Comparison of ENCODE assay signal across 9 cellular contexts in the genomic region with DNA sequence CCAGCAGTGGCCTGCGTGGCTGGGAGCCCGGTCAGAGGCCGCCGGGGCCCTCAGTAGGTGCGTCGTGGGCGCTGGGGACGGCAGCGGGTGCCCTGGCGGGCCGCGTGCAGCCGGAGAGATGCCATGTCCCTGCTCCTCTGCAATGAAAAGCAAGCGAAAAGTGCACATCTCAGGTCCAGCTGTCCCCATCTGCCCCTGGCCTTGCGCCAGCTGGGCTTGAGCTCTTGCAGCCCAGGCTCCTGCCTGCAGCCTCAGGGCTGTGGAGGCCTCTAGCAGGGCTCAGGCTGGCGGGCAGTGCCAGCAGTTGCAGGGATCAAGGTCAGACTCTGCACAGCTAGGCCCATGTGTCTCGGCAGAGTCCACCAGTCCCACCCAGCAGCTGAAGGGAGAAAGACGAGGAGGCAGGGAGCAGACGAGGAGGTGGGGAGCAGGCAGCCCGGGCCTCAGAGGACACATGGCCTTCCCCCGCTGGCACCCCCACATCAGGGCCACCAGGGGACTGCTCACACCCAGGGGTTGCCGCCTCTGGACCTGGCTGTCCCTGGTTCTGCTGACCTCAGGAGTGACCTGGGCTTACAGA. TPM values are rescaled to one million over a fixed set of nuclear protein-coding genes. Genes with fewer than 3 reads are reported as not detected.
DNase-seq lines count a peak whose midpoint lies in the region; ATAC-seq and TF ChIP-seq lines count a peak whose summit lies in the region.
"Had no signal": no experiment of that assay in that cellular context is flagged by ENCODE, and none has a peak within 500 bp of the region (broad histone marks: within the 10 kb centered on the region; RNA-seq: fewer than 3 reads in every experiment).

No MANE protein-coding gene starts in this region.

- no peaks in the 10 kb centered on the region for H3K9me3 Mint-ChIP-seq in immature natural killer cell

- 84% methylated on average over 6 of the region's 22 CpGs for WGBS in SK-N-SH (ENCODE audit: low lambda C conversion rate)
- 69 to 83% (median 73%) methylated on average over 21 to 22 of the region's 22 CpGs for WGBS in stomach, 5 donors

- H3K4me3 ChIP-seq in SK-N-SH (ENCODE audit: low read depth in 2 of 2, low read length in 1 of 2), result no peak overlapping the region
- H3K4me3 ChIP-seq in WERI-Rb-1 (ENCODE audit: low read depth, low read length), result no peak overlapping the region
- no peak overlapping the region for H3K4me3 ChIP-seq in stomach

- peaks cover 55% of the 10 kb centered on the region for H3F3A ChIP-seq in SK-N-SH (replicated peaks; ENCODE audit: insufficient read depth)

- peaks cover 14 to 73% (median 70%) of the 10 kb centered on the region in 3 donors for H3K27me3 Mint-ChIP-seq in immature natural killer cell (ENCODE audit: low read depth in 3 of 3)

- H4K20me1 ChIP-seq in SK-N-SH (ENCODE audit: insufficient read depth), result peaks cover 82% of the 10 kb centered on the region

- ATAC-seq in SK-N-SH treated with all-trans-retinoic acid at 6 μM for 48 hours, result no peak

- H3K36me3 Mint-ChIP-seq in immature natural killer cell, result peaks cover 14 to 17% (median 16%) of the 10 kb centered on the region in 3 donors

- H2AFZ ChIP-seq in SK-N-SH (ENCODE audit: low read depth), result no peak overlapping the region

- H3K27me3 ChIP-seq in SK-N-SH (ENCODE audit: insufficient read depth) (no peaks in the 10 kb centered on the region), WERI-Rb-1 (ENCODE audit: insufficient read depth, low read depth, severe bottlenecking) (no peaks in the 10 kb centered on the region), stomach (no peaks in the 10 kb centered on the region)

- no peak overlapping the region for H3K4me2 ChIP-seq in SK-N-SH

- CTCF ChIA-PET in SK-N-SH (lab: Yijun Ruan, JAX), result interaction anchor here (0.9 to 10.9 kb wide), 6 partner anchors 11 to 210 kb away, joined by 3 to 153 read pairs (median 4); no protein-coding TSS in a partner anchor

- POLR2A ChIA-PET in SK-N-SH (lab: Yijun Ruan, JAX), result interaction anchor here (0.6 kb wide), 1 partner anchor 14 kb away, joined by 3 read pairs; no protein-coding TSS in a partner anchor

- TF ChIP-seq EP300 in SK-N-SH (IDR thresholded peaks at IDR 0.05; ENCODE audit: borderline replicate concordance in 1 of 2, low read depth in 1 of 2, low read length in 1 of 2), result no peak
- no peak for TF ChIP-seq EP300 in stomach (IDR thresholded peaks at IDR 0.05)

- H3K27ac ChIP-seq in SK-N-SH (ENCODE audit: low read depth in 2 of 2, low read length in 1 of 2) (peak overlapping the region; percentile 69 to 82; a peak in 3 of 4 replicates), WERI-Rb-1 (peak overlapping the region; percentile 30; the same call in 1 of the 2 replicates), stomach (peak overlapping the region; percentile 58 to 86 (median 77))

- H3K27ac Mint-ChIP-seq in immature natural killer cell, result peak overlapping the region; percentile 65 to 90 (median 81)

- no peak for TF ChIP-seq POLR2A in stomach (IDR thresholded peaks at IDR 0.05)

- DNase-seq in SK-N-SH, result no peak
- DNase-seq in WERI-Rb-1, result no peak
- no peak for DNase-seq in immature natural killer cell
- DNase-seq in stomach, result no peak
- DNase-seq in NCI-H345 (lab: John Stamatoyannopoulos, UW), result no peak
- DNase-seq in NCI-H1436 treated with DMSO at 0.1 percent for 48 hours (lab: John Stamatoyannopoulos, UW), result no peak
- DNase-seq in KG1 (lab: John Stamatoyannopoulos, UW), result no peak
- DNase-seq: T1000 had no signal

- intact Hi-C loops in stomach (cut with DNase I; ENCODE audit: low total_unique reads), result no loop called here

- H3K9ac ChIP-seq in SK-N-SH, result no peak overlapping the region

- no peaks in the 10 kb centered on the region for H3K9me2 ChIP-seq in SK-N-SH

- H3K4me1 ChIP-seq in SK-N-SH (ENCODE audit: control insufficient read depth in 1 of 2, insufficient read depth in 2 of 2, low read depth in 1 of 2, low read length in 1 of 2) (peaks cover 29 to 58% of the 10 kb centered on the region in 2 experiments; a peak in 3 of 4 replicates), stomach (peaks cover 78 to 100% (median 90%) of the 10 kb centered on the region in 4 donors)

- H3K36me3 ChIP-seq in SK-N-SH (replicated peaks in 1 of 2; ENCODE audit: control insufficient read depth in 1 of 2, insufficient read depth in 2 of 2, low read length in 1 of 2) (peaks cover 33 to 71% of the 10 kb centered on the region in 2 experiments), WERI-Rb-1 (peaks cover 63% of the 10 kb centered on the region), stomach (peaks cover 31 to 81% (median 52%) of the 10 kb centered on the region in 4 donors)

- peaks cover 48 to 64% of the 10 kb centered on the region in 2 donors for H3K4me1 Mint-ChIP-seq in immature natural killer cell

- TF ChIP-seq CTCF in SK-N-SH (IDR thresholded peaks at IDR 0.05), result no peak
- TF ChIP-seq CTCF in WERI-Rb-1 (IDR thresholded peaks at IDR 0.05; ENCODE audit: low read depth, low read length), result no peak
- no peak for TF ChIP-seq CTCF in stomach (IDR thresholded peaks at IDR 0.05)

- H3K9me3 ChIP-seq in SK-N-SH, result no peaks in the 10 kb centered on the region
- H3K9me3 ChIP-seq in WERI-Rb-1 (ENCODE audit: severe bottlenecking), result peaks cover 3% of the 10 kb centered on the region
- no peaks in the 10 kb centered on the region for H3K9me3 ChIP-seq in stomach

- H3K4me3 Mint-ChIP-seq in immature natural killer cell, result peak overlapping the region in 2 of 5 donors; percentile 13 to 51

- peaks cover 70% of the 10 kb centered on the region; the same call in 1 of the 2 replicates for H3K79me2 ChIP-seq in SK-N-SH (ENCODE audit: insufficient read depth)

- TF ChIP-seq RAD21 in SK-N-SH (IDR thresholded peaks at IDR 0.05; ENCODE audit: low read length), result no peak

TF ChIP-seq in SK-N-SH, 30 proteins besides CTCF, POLR2A, EP300 and RAD21 (continues in another document):
- TF ChIP-seq MXI1 (IDR thresholded peaks at IDR 0.05; ENCODE audit: low read depth, low read length) (no peak), POLR2AphosphoS5 (IDR thresholded peaks at IDR 0.05; ENCODE audit: low read depth, low read length) (no peak), RFX5 (IDR thresholded peaks at IDR 0.05; ENCODE audit: low read length) (no peak), GATA2 (CRISPR knock-in tag; IDR thresholded peaks at IDR 0.05) (no peak), SIN3A (IDR thresholded peaks at IDR 0.05; ENCODE audit: borderline replicate concordance, low read depth, low read length) (no peak), EZH2phosphoT487 (IDR thresholded peaks at IDR 0.05; ENCODE audit: borderline replicate concordance, low read depth) (no peak), TCF12 (IDR thresholded peaks at IDR 0.05) (no peak), TEAD4 (IDR thresholded peaks at IDR 0.05; ENCODE audit: borderline replicate concordance, insufficient read depth) (no peak), TAF1 (IDR thresholded peaks at IDR 0.05; ENCODE audit: borderline replicate concordance, low read depth, low read length) (no peak)
- TF ChIP-seq, protein P1, sequence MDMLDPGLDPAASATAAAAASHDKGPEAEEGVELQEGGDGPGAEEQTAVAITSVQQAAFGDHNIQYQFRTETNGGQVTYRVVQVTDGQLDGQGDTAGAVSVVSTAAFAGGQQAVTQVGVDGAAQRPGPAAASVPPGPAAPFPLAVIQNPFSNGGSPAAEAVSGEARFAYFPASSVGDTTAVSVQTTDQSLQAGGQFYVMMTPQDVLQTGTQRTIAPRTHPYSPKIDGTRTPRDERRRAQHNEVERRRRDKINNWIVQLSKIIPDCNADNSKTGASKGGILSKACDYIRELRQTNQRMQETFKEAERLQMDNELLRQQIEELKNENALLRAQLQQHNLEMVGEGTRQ (IDR thresholded peaks at IDR 0.05; ENCODE audit: borderline replicate concordance, low read depth, low read length), result no peak

TF ChIP-seq in SK-N-SH treated with all-trans-retinoic acid at 6 μM for 48 hours, 23 proteins besides CTCF, POLR2A, EP300 and RAD21:
- TF ChIP-seq OSR1 (CRISPR knock-in tag; IDR thresholded peaks at IDR 0.05), result no peak

RNA-seq across cellular contexts. Expression of a gene that starts 11.2 kb away (rescaled TPM):
- polyA plus RNA-seq in SK-N-SH (2012; rRNA removed), result 68.8 and 70.7 TPM in 2 replicates
- 25.2 and 42.6 TPM in 2 replicates for polyA plus RNA-seq in SK-N-SH (2012; cell fraction: cytosol; rRNA removed)
- 38.5 and 58.7 TPM in 2 replicates for polyA plus RNA-seq in SK-N-SH (2012; cell fraction: nucleus; rRNA removed)
- polyA plus RNA-seq in immature natural killer cell, result 10 to 100 TPM in 1 of 3 donors, 1 to 10 TPM in 2; 5.8 to 12.2 (median 6.8) TPM
- total RNA-seq in stomach, result 10 to 100 TPM; 29.2 to 87.9 (median 53.3) TPM
- polyA plus RNA-seq in stomach, result 10 to 100 TPM in 2 of 3 donors, 1 to 10 TPM in 1; 4.9 to 39.8 (median 20.4) TPM

RNA-seq across cellular contexts. Expression of a gene that starts 27.4 kb away (rescaled TPM):
- polyA plus RNA-seq in SK-N-SH (2012; rRNA removed) (68.6 and 82.9 TPM in 2 replicates), immature natural killer cell (10 to 100 TPM; 27.7 to 65.8 (median 28.8) TPM), stomach (10 to 100 TPM; 50.9 to 75.5 (median 72.5) TPM)
- 11.2 and 17.5 TPM in 2 replicates for polyA plus RNA-seq in SK-N-SH (2012; cell fraction: cytosol; rRNA removed)
- polyA plus RNA-seq in SK-N-SH (2012; cell fraction: nucleus; rRNA removed), result 417 and 423 TPM in 2 replicates
- total RNA-seq in stomach, result 100 to 1,000 TPM in 1 of 5 donors, 10 to 100 TPM in 4; 43.9 to 166 (median 90.6) TPM

RNA-seq across cellular contexts. Expression of a gene that starts 33.5 kb away (rescaled TPM):
- polyA plus RNA-seq in SK-N-SH (2012; rRNA removed) (133 and 216 TPM in 2 replicates), immature natural killer cell (100 to 1,000 TPM in 1 of 3 donors, 10 to 100 TPM in 2; 48.9 to 130 (median 55.9) TPM), stomach (10 to 100 TPM; 55.9 to 66.7 (median 65.4) TPM)
- 121 and 170 TPM in 2 replicates for polyA plus RNA-seq in SK-N-SH (2012; cell fraction: cytosol; rRNA removed)
- 670 and 707 TPM in 2 replicates for polyA plus RNA-seq in SK-N-SH (2012; cell fraction: nucleus; rRNA removed)
- total RNA-seq in stomach, result 100 to 1,000 TPM in 4 of 5 donors, 10 to 100 TPM in 1; 58.0 to 180 (median 140) TPM
